Comparison of ENCODE assay signal across 10 cellular contexts in genomic region chr10:81093056-81093455, GRCh38.
"Had no signal": no experiment of that assay in that cellular context is flagged by ENCODE, and none has a peak within 500 bp of the region (broad histone marks: within the 10 kb centered on the region; RNA-seq: fewer than 3 reads in every experiment).

No MANE protein-coding gene starts in this region.

- DNase-seq: GM23248, GOT3, HFFc6, Karpas-422, KBM-7 had no signal

- H3K36me3 ChIP-seq: HAP-1 had no signal

- H3K4me1 ChIP-seq: HAP-1 had no signal

- H3K9ac ChIP-seq: GM23248, KMS-11 had no signal

- H3K27ac Mint-ChIP-seq: HFFc6, IgD-negative memory B cell had no signal

- ATAC-seq: HCT116, HepG2 had no signal

- H3K4me2 ChIP-seq: KMS-11 had no signal

- H3K4me1 Mint-ChIP-seq: IgD-negative memory B cell had no signal

- H3K27ac ChIP-seq: GM23248, KMS-11 had no signal

- H3K9me3 ChIP-seq: HAP-1 had no signal

- H3K36me3 Mint-ChIP-seq: IgD-negative memory B cell had no signal

- H3K4me3 ChIP-seq: GM23248, HAP-1 had no signal

- H3K27me3 Mint-ChIP-seq: IgD-negative memory B cell had no signal

- H2AFZ ChIP-seq: GM23248 had no signal

- H3K4me3 Mint-ChIP-seq: HFFc6, IgD-negative memory B cell had no signal
